8 cellular contexts compared by ENCODE assay signal in genomic region chr1:207959141-207959825, GRCh38. TPM values are rescaled to one million over a fixed set of nuclear protein-coding genes. Genes with fewer than 3 reads are reported as not detected.
DNase-seq lines count a peak whose midpoint lies in the region; ATAC-seq and TF ChIP-seq lines count a peak whose summit lies in the region.

No MANE protein-coding gene starts in this region.

- no peaks in the 10 kb centered on the region for H3K36me3 ChIP-seq in breast epithelium
- no peaks in the 10 kb centered on the region for H3K36me3 ChIP-seq in left lung

- H3K9me3 ChIP-seq in breast epithelium (no peaks in the 10 kb centered on the region), left lung (no peaks in the 10 kb centered on the region)

- H3K4me1 Mint-ChIP-seq in MCF 10A (ENCODE audit: insufficient read depth, unreplicated experiment), result peaks cover 19% of the 10 kb centered on the region
- H3K4me1 Mint-ChIP-seq in stimulated activated memory B cell treated with anti-CD40 and anti-IgM and Interleukin-4, amounts not matched to agents 10 μg/mL and 1 μg/mL and 100 μg/mL, for 72 hours, result peaks cover 31% of the 10 kb centered on the region

- ATAC-seq in left lung (peak; percentile 35), GM21526 (IDR thresholded peaks at IDR 0.05; ENCODE audit: low FRiP score, unreplicated experiment) (no peak), GM18873 (IDR thresholded peaks at IDR 0.05; ENCODE audit: low FRiP score, unreplicated experiment) (no peak)
- peak; percentile 22 for ATAC-seq in stimulated activated memory B cell treated with anti-CD40 and anti-IgM and Interleukin-4, amounts not matched to agents 10 μg/mL and 1 μg/mL and 100 μg/mL, for 72 hours

- no peak for TF ChIP-seq CTCF in breast epithelium (IDR thresholded peaks at IDR 0.05)
- TF ChIP-seq CTCF in MCF 10A (IDR thresholded peaks at IDR 0.05; ENCODE audit: unreplicated experiment), result no peak
- TF ChIP-seq CTCF in dorsolateral prefrontal cortex (IDR thresholded peaks at IDR 0.05 in 54 of 56, conservative IDR thresholded peaks at IDR 0.05 in 2 of 56; ENCODE audit: low read depth in 1 of 56, partially characterized antibody in 56 of 56), result peak in 10 of 56 donors; percentile 1 to 30 (median 16)
- no peak for TF ChIP-seq CTCF in left lung (IDR thresholded peaks at IDR 0.05)

- TF ChIP-seq POLR2A in breast epithelium (IDR thresholded peaks at IDR 0.05), result no peak

- H3K4me3 Mint-ChIP-seq in MCF 10A (ENCODE audit: unreplicated experiment), result no peak overlapping the region
- H3K4me3 Mint-ChIP-seq in stimulated activated memory B cell treated with anti-CD40 and anti-IgM and Interleukin-4, amounts not matched to agents 10 μg/mL and 1 μg/mL and 100 μg/mL, for 72 hours, result peak overlapping the region; percentile 74

- DNase-seq in breast epithelium (ENCODE audit: low spot score in 2 of 2) (peak; percentile 52 to 67), MCF 10A (ENCODE audit: unreplicated experiment) (no peak), dorsolateral prefrontal cortex (peak in 7 of 10 donors; percentile 22 to 72 (median 57)), left lung (peak; percentile 52 to 88), NCI-H1694 (lab: John Stamatoyannopoulos, UW) (no peak)

- no peaks in the 10 kb centered on the region for H3K9me3 Mint-ChIP-seq in MCF 10A (ENCODE audit: unreplicated experiment)
- no peaks in the 10 kb centered on the region for H3K9me3 Mint-ChIP-seq in stimulated activated memory B cell treated with anti-CD40 and anti-IgM and Interleukin-4, amounts not matched to agents 10 μg/mL and 1 μg/mL and 100 μg/mL, for 72 hours

- POLR2A ChIA-PET in MCF 10A (lab: Yijun Ruan, JAX), result interaction anchor here (0.8 kb wide), 1 partner anchor 9 kb away, joined by 4 read pairs; no protein-coding TSS in a partner anchor

- no TSS peak for BruUV-seq in MCF 10A (replicated peaks; lab: Mats Ljungman, UMichigan)

- H3K36me3 Mint-ChIP-seq in MCF 10A (ENCODE audit: insufficient read depth, unreplicated experiment), result no peaks in the 10 kb centered on the region
- no peaks in the 10 kb centered on the region for H3K36me3 Mint-ChIP-seq in stimulated activated memory B cell treated with anti-CD40 and anti-IgM and Interleukin-4, amounts not matched to agents 10 μg/mL and 1 μg/mL and 100 μg/mL, for 72 hours

- CTCF ChIA-PET in MCF 10A (lab: Yijun Ruan, JAX), result interaction anchor here (0.6 to 9.9 kb wide), 9 partner anchors 8 to 645 kb away, joined by 3 to 405 read pairs (median 4); no protein-coding TSS in a partner anchor

- peak overlapping the region; percentile 73 to 87 for H3K27ac ChIP-seq in breast epithelium
- peak overlapping the region in 47 of 59 donors; percentile 0 to 99 (median 58) for H3K27ac ChIP-seq in dorsolateral prefrontal cortex
- peak overlapping the region; percentile 9 to 39 for H3K27ac ChIP-seq in left lung

- intact Hi-C loops in breast epithelium (cut with DNase I; ENCODE audit: low total_unique reads), result no loop called here
- intact Hi-C loops in MCF 10A (cut with micrococcal nuclease), result no loop called here
- intact Hi-C loops in dorsolateral prefrontal cortex (cut with DNase I), result no loop called here
- intact Hi-C loops in left lung (cut with DNase I), result no loop called here

- H3K4me1 ChIP-seq in breast epithelium (peaks cover 0 to 12% of the 10 kb centered on the region in 2 donors), left lung (peaks cover 18 to 37% of the 10 kb centered on the region in 2 donors)

- H3K4me3 ChIP-seq in breast epithelium, result peak overlapping the region; percentile 50 to 72 (median 54)
- peak overlapping the region; percentile 45 to 78 (median 65) for H3K4me3 ChIP-seq in dorsolateral prefrontal cortex
- peak overlapping the region; percentile 32 to 35 for H3K4me3 ChIP-seq in left lung

- H3K27me3 Mint-ChIP-seq in MCF 10A (ENCODE audit: insufficient read depth, unreplicated experiment), result no peaks in the 10 kb centered on the region
- H3K27me3 Mint-ChIP-seq in stimulated activated memory B cell treated with anti-CD40 and anti-IgM and Interleukin-4, amounts not matched to agents 10 μg/mL and 1 μg/mL and 100 μg/mL, for 72 hours, result peaks cover 32% of the 10 kb centered on the region

- H3K27ac Mint-ChIP-seq in MCF 10A (ENCODE audit: low read depth, unreplicated experiment), result no peak overlapping the region
- H3K27ac Mint-ChIP-seq in stimulated activated memory B cell treated with anti-CD40 and anti-IgM and Interleukin-4, amounts not matched to agents 10 μg/mL and 1 μg/mL and 100 μg/mL, for 72 hours, result peak overlapping the region; percentile 26

- H3K27me3 ChIP-seq in breast epithelium (no peaks in the 10 kb centered on the region), dorsolateral prefrontal cortex (peaks cover 0 to under 1% (median 0%) of the 10 kb centered on the region in 45 donors), left lung (peaks cover 0 to 30% of the 10 kb centered on the region in 2 donors)

RNA-seq across cellular contexts. Expression of gene CD34, which starts 48.4 kb away (rescaled TPM):
- total RNA-seq in breast epithelium, result 10 to 100 TPM; 15.7 to 80.6 (median 22.2) TPM
- 0.52 TPM in 1 of 2 replicates, not detected in the other for total RNA-seq in MCF 10A (2022)
- total RNA-seq in dorsolateral prefrontal cortex, result 10 to 100 TPM in 99 of 120 experiments, 1 to 10 TPM in 21; 3.4 to 46.4 (median 15.4) TPM
- 10 to 100 TPM; 40.8 to 56.1 TPM for total RNA-seq in left lung

Comparison
In these comparisons a context has a peak if more than half of its experiments do, and no peak if none do; other contexts are left out.
1. DNase-seq: peak in breast epithelium (2 of 2), dorsolateral prefrontal cortex (7 of 10) and left lung (2 of 2); none in MCF 10A (single experiment) and NCI-H1694 (single experiment).
2. H3K27ac ChIP-seq: peak in every context shown above with its lines; median percentile 80 in breast epithelium; 58 in dorsolateral prefrontal cortex; 24 in left lung.
3. ATAC-seq: peak in left lung (single experiment) and stimulated activated memory B cell treated with anti-CD40 and anti-IgM and Interleukin-4, amounts not matched to agents 10 μg/mL and 1 μg/mL and 100 μg/mL, for 72 hours (single experiment); none in GM21526 (single experiment) and GM18873 (single experiment).
4. Peak in every context shown above with its lines, with median percentiles within 50 percentile points of each other: H3K4me3 ChIP-seq.